In genomic region chr4:123046096-123046495, GRCh38 we compare ENCODE assay signal across 9 cellular contexts.
"Had no signal": no experiment of that assay in that cellular context is flagged by ENCODE, and none has a peak within 500 bp of the region (broad histone marks: within the 10 kb centered on the region; RNA-seq: fewer than 3 reads in every experiment).

No MANE protein-coding gene starts in this region.

- DNase-seq: GM23248, GOT3, H7, HFFc6, IMR-90, KG1 had no signal

- ATAC-seq: HCT116, K562 had no signal

- H3K4me3 Mint-ChIP-seq: HFFc6 had no signal

- H3K27ac Mint-ChIP-seq: HFFc6 had no signal

- H3K4me3 ChIP-seq: GM23248, HAP-1, K562 had no signal
